9 cellular contexts compared by ENCODE assay signal in the genomic region with DNA sequence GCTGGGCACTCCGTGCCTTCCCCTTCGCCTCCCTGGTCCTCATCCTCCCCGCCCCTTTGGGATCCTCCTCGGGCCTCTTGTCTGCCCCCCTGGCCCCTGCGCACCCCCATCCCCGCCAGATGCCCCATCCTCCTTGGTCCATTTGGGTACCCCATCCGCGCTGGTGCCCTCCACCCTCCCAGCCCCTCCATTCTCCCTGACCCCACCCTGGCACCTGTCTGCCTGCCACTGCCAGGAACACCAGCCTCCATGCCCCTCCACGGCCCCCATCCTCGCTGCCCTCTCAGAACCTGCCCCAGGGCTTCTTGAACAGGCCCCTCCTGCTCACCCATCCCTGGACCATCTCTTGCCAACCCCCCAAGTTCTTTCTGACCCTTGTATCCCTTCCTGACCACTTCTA. TPM values are rescaled to one million over a fixed set of nuclear protein-coding genes. Genes with fewer than 3 reads are reported as not detected.
DNase-seq lines count a peak whose midpoint lies in the region; ATAC-seq and TF ChIP-seq lines count a peak whose summit lies in the region.
"Had no signal": no experiment of that assay in that cellular context is flagged by ENCODE, and none has a peak within 500 bp of the region (broad histone marks: within the 10 kb centered on the region; RNA-seq: fewer than 3 reads in every experiment).

No MANE protein-coding gene starts in this region.

- H3K27ac ChIP-seq in cardiac muscle cell (no peak overlapping the region), caudate nucleus (ENCODE audit: low read depth, low read length) (peak overlapping the region; percentile 69), mesodermal cell (ENCODE audit: low read depth, low read length, severe bottlenecking) (no peak overlapping the region), vagina (peak overlapping the region; percentile 95)

- H3K36me3 ChIP-seq in cardiac muscle cell (no peaks in the 10 kb centered on the region), mesodermal cell (ENCODE audit: control insufficient read depth, insufficient read depth, low read length) (peaks cover 20% of the 10 kb centered on the region), vagina (peaks cover 0 to 2% of the 10 kb centered on the region in 2 donors)

- TF ChIP-seq CTCF in cardiac muscle cell (IDR thresholded peaks at IDR 0.05; ENCODE audit: low read depth, low read length) (no peak), vagina (IDR thresholded peaks at IDR 0.05) (no peak)

- in situ Hi-C loops in G401 (cut with HindIII; ENCODE audit: low sequenced_read_pairs): no loop called here

- peak overlapping the region; percentile 95 for H3K4me3 ChIP-seq in cardiac muscle cell
- peak overlapping the region; percentile 57 for H3K4me3 ChIP-seq in mesodermal cell (ENCODE audit: extremely low read depth, insufficient read depth, low read length, poor library complexity, severe bottlenecking)
- peak overlapping the region; percentile 75 to 80 for H3K4me3 ChIP-seq in vagina

- H3K4me1 ChIP-seq in cardiac muscle cell (ENCODE audit: low read depth) (peaks cover 22% of the 10 kb centered on the region), mesodermal cell (ENCODE audit: control insufficient read depth, insufficient read depth, low read length, poor library complexity, severe bottlenecking) (peaks cover 28% of the 10 kb centered on the region), vagina (peaks cover 48% of the 10 kb centered on the region)

- WGBS in mesodermal cell (ENCODE audit: insufficient coverage in 2 of 2), 2 experiments: 15 to 32% methylated on average over 5 to 6 of the region's 10 CpGs

- no peak for TF ChIP-seq POLR2A in vagina (IDR thresholded peaks at IDR 0.05)

- no peak for DNase-seq in cardiac muscle cell (ENCODE audit: low read depth in 1 of 2, low spot score in 1 of 2)
- no peak for DNase-seq in Right ventricle myocardium superior
- DNase-seq in caudate nucleus (lab: John Stamatoyannopoulos, UW): no peak
- DNase-seq in vagina (ENCODE audit: extremely low spot score in 2 of 2): no peak
- DNase-seq in G401 (ENCODE audit: low spot score): no peak
- DNase-seq in AML-193 (lab: John Stamatoyannopoulos, UW): no peak

- no peak for ATAC-seq in Right ventricle myocardium superior (ENCODE audit: poor library complexity)
- no peak for ATAC-seq in GM19035 (IDR thresholded peaks at IDR 0.05; ENCODE audit: unreplicated experiment)

- no peaks in the 10 kb centered on the region for H3K9me3 ChIP-seq in cardiac muscle cell (ENCODE audit: low read depth)
- no peaks in the 10 kb centered on the region for H3K9me3 ChIP-seq in mesodermal cell (ENCODE audit: control insufficient read depth, low read length)
- H3K9me3 ChIP-seq in vagina: no peaks in the 10 kb centered on the region

- H3K27me3 ChIP-seq in cardiac muscle cell (no peaks in the 10 kb centered on the region), vagina (no peaks in the 10 kb centered on the region)

- intact Hi-C loops in Right ventricle myocardium superior (cut with DNase I) (no loop called here), vagina (cut with DNase I) (no loop called here)

RNA-seq across cellular contexts. Expression of a gene that starts 0.7 kb away (rescaled TPM):
- total RNA-seq in cardiac muscle cell (16.2 and 16.6 TPM in 2 replicates), Right ventricle myocardium superior (14.4 TPM), vagina (31.4 TPM)
- polyA plus RNA-seq in cardiac muscle cell: 16.1 and 16.6 TPM in 2 replicates
- polyA plus RNA-seq in mesodermal cell (2013, experiment 1 of 2): 29.2 TPM
- polyA plus RNA-seq in mesodermal cell (2013, experiment 2 of 2): 32.6 TPM
- total RNA-seq in G401 (2014; rRNA removed; shearing (Covaris generic)): 19.6 and 43.5 TPM in 2 replicates

RNA-seq across cellular contexts. Expression of a gene that starts 35.7 kb away (rescaled TPM):
- total RNA-seq in cardiac muscle cell: 0.15 and 0.25 TPM in 2 replicates
- 0.13 TPM in 1 of 2 replicates, not detected in the other for polyA plus RNA-seq in cardiac muscle cell
- total RNA-seq in Right ventricle myocardium superior: not detected
- 1.3 TPM for polyA plus RNA-seq in mesodermal cell (2013, experiment 1 of 2)
- 1.4 TPM for polyA plus RNA-seq in mesodermal cell (2013, experiment 2 of 2)
- total RNA-seq in vagina: 406 TPM
- total RNA-seq in G401 (2014; rRNA removed; shearing (Covaris generic)): 58.6 and 67.7 TPM in 2 replicates
- total RNA-seq: SK-MEL-5 had no signal

RNA-seq across cellular contexts. Expression of a gene that starts 39.5 kb away (rescaled TPM):
- total RNA-seq in cardiac muscle cell (8.5 and 13.7 TPM in 2 replicates), Right ventricle myocardium superior (5.5 TPM), vagina (8.1 TPM)
- polyA plus RNA-seq in cardiac muscle cell: 11.7 and 12.4 TPM in 2 replicates
- 9.0 TPM for polyA plus RNA-seq in mesodermal cell (2013, experiment 1 of 2)
- polyA plus RNA-seq in mesodermal cell (2013, experiment 2 of 2): 9.2 TPM
- total RNA-seq in G401 (2014; rRNA removed; shearing (Covaris generic)): 4.0 and 9.1 TPM in 2 replicates

Comparison
In these comparisons a context has a peak if more than half of its experiments do, and no peak if none do; other contexts are left out.
1. H3K27ac ChIP-seq: peak in caudate nucleus (single experiment) and vagina (single experiment); none in cardiac muscle cell (single experiment) and mesodermal cell (single experiment).
2. RNA of a gene that starts 35.7 kb away (total RNA-seq): 406 TPM in vagina (single experiment) and 58.6 to 67.7 TPM in G401; 0.15 to 0.25 TPM in cardiac muscle cell and not detected in Right ventricle myocardium superior (single experiment); every median in the first group is over 10 times any median in the second.
3. Peak in every context shown above with its lines, with median percentiles within 50 percentile points of each other: H3K4me3 ChIP-seq.